In the genomic region with DNA sequence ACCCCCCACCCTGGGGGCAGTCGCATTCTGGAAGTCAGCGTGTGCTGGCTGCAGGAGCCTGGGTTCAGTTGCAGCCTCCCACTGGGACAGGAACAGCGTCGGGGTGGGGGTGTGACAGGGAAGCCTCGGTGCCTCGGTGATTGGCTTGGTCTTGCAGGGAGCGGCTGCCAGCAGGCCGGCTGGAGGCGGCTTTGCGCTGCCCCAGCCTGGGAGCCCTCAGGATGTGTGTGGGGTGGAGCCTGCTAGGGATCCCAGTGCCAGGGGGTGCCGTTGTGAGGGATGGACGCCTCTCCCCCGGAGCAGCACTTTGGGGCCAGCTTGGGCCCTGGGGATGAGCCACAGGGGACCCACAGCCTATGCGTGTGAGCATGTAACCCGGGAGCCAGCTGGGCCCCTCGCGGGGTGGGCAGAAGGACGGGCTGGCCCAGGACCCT, we compare ENCODE assay signal across 8 cellular contexts.
DNase-seq lines count a peak whose midpoint lies in the region; ATAC-seq and TF ChIP-seq lines count a peak whose summit lies in the region.

No MANE protein-coding gene starts in this region.

- H3K27ac Mint-ChIP-seq in HFFc6 (peak overlapping the region; percentile 97), neural crest cell (ENCODE audit: unreplicated experiment) (peak overlapping the region; percentile 82)

- peaks cover 35% of the 10 kb centered on the region for H3K4me1 Mint-ChIP-seq in HFFc6 (ENCODE audit: low read depth)
- peaks cover 39% of the 10 kb centered on the region for H3K4me1 Mint-ChIP-seq in neural crest cell

- H3K36me3 Mint-ChIP-seq in HFFc6 (ENCODE audit: low read depth) (no peaks in the 10 kb centered on the region), neural crest cell (ENCODE audit: low read depth) (no peaks in the 10 kb centered on the region)

- H3K27me3 ChIP-seq in foreskin keratinocyte, result no peaks in the 10 kb centered on the region

- H3K4me1 ChIP-seq in foreskin keratinocyte, result peaks cover 11% of the 10 kb centered on the region

- DNase-seq in HFFc6, result peak; percentile 83
- peak; percentile 25 for DNase-seq in T1000 (lab: John Stamatoyannopoulos, UW)
- no peak for DNase-seq in foreskin keratinocyte
- DNase-seq in neural crest cell (ENCODE audit: low read depth, low spot score), result no peak
- DNase-seq in dermis blood vessel endothelial cell, result no peak
- DNase-seq in inferior parietal cortex (ENCODE audit: extremely low spot score), result no peak
- no peak for DNase-seq in NOMO-1 (lab: John Stamatoyannopoulos, UW; ENCODE audit: unreplicated experiment in 2 of 2)

- H3K9me3 Mint-ChIP-seq in HFFc6, result no peaks in the 10 kb centered on the region
- H3K9me3 Mint-ChIP-seq in neural crest cell, result no peaks in the 10 kb centered on the region

- ATAC-seq in foreskin keratinocyte (peak; percentile 76), GM21825 (IDR thresholded peaks at IDR 0.05; ENCODE audit: unreplicated experiment) (no peak)

- H3K27me3 Mint-ChIP-seq in HFFc6 (ENCODE audit: insufficient read depth), result no peaks in the 10 kb centered on the region; the same call in 1 of the 2 replicates
- no peaks in the 10 kb centered on the region for H3K27me3 Mint-ChIP-seq in neural crest cell (ENCODE audit: low read depth)

- no peak for TF ChIP-seq CTCF in HFFc6 (IDR thresholded peaks at IDR 0.05)
- TF ChIP-seq CTCF in foreskin keratinocyte (conservative IDR thresholded peaks at IDR 0.05), result peak; percentile 2
- TF ChIP-seq CTCF in neural crest cell (conservative IDR thresholded peaks at IDR 0.05), result no peak

- no peak overlapping the region for H3K27ac ChIP-seq in foreskin keratinocyte

- H3K4me3 Mint-ChIP-seq in HFFc6, result peak overlapping the region; percentile 96
- H3K4me3 Mint-ChIP-seq in neural crest cell, result peak overlapping the region; percentile 72

Comparison
In these comparisons a context has a peak if more than half of its experiments do, and no peak if none do; other contexts are left out.
1. DNase-seq: peak in HFFc6 (single experiment) and T1000 (single experiment); none in foreskin keratinocyte (0 of 2), neural crest cell (single experiment), dermis blood vessel endothelial cell (single experiment), inferior parietal cortex (single experiment) and NOMO-1 (0 of 2).